Comparison of ENCODE assay signal across 14 cellular contexts in genomic region chr9:35510366-35510744, GRCh38. TPM values are rescaled to one million over a fixed set of nuclear protein-coding genes. Genes with fewer than 3 reads are reported as not detected.
DNase-seq lines count a peak whose midpoint lies in the region; ATAC-seq and TF ChIP-seq lines count a peak whose summit lies in the region.
"Had no signal": no experiment of that assay in that cellular context is flagged by ENCODE, and none has a peak within 500 bp of the region (broad histone marks: within the 10 kb centered on the region; RNA-seq: fewer than 3 reads in every experiment).

No MANE protein-coding gene starts in this region.

- DNase-seq in left ventricle myocardium inferior (no peak), Right ventricle myocardium inferior (ENCODE audit: missing footprints) (no peak), hepatocyte (ENCODE audit: low spot score) (no peak), psoas muscle (no peak), AG08395 (ENCODE audit: low spot score) (no peak), T1000 (lab: John Stamatoyannopoulos, UW) (no peak), SIG-M5 (lab: John Stamatoyannopoulos, UW) (no peak)
- DNase-seq: activated naive CD4-positive, alpha-beta T cell treated with anti-CD3 and anti-CD28 coated beads, Interleukin-2, amount 50 U/mL, for 16 hours; DMS 273 treated with DMSO at 0.1 percent for 48 hours; H9; natural killer cell; NCI-H1694 treated with DMSO at 0.1 percent for 48 hours; stimulated activated naive CD4-positive, alpha-beta T cell had no signal

- H2AFZ ChIP-seq in hepatocyte, result no peak overlapping the region

- WGBS in hepatocyte (ENCODE audit: low lambda C conversion rate, missing lambda C conversion rate), result 56% methylated on average over 3 of the region's 3 CpGs
- WGBS in psoas muscle, 3 donors, result 8 to 22% (median 13%) methylated on average over 3 of the region's 3 CpGs

- intact Hi-C loops in left ventricle myocardium inferior (cut with micrococcal nuclease), result no loop called here
- intact Hi-C loops in Right ventricle myocardium inferior (cut with DNase I), result loop anchor here (1.0 to 2.0 kb wide), 2 partner anchors 20 to 28 kb away; partner anchors contain the start of gene RUSC2
- intact Hi-C loops in psoas muscle (cut with DNase I), result loop anchor here in 1 of 2 donors (10.0 kb wide), 1 partner anchor 94 kb away; the partner anchor contains the start of gene TESK1

- H3K9me3 ChIP-seq in left ventricle myocardium inferior (replicated peaks), result no peaks in the 10 kb centered on the region
- H3K9me3 ChIP-seq in hepatocyte (ENCODE audit: low read depth), result no peaks in the 10 kb centered on the region
- H3K9me3 ChIP-seq in psoas muscle, result no peaks in the 10 kb centered on the region

- no peaks in the 10 kb centered on the region for H4K20me1 ChIP-seq in hepatocyte (ENCODE audit: insufficient read depth, poor library complexity, severe bottlenecking)

- no peaks in the 10 kb centered on the region for H3K9me2 ChIP-seq in hepatocyte (replicated peaks; ENCODE audit: insufficient read depth)

- ATAC-seq in Right ventricle myocardium inferior (no peak), psoas muscle (peak in 3 of 4 donors; percentile 3 to 28 (median 15)), HG03135 (IDR thresholded peaks at IDR 0.05; ENCODE audit: unreplicated experiment) (no peak)
- ATAC-seq: natural killer cell had no signal

- H3K27ac ChIP-seq in left ventricle myocardium inferior (replicated peaks) (peak overlapping the region; percentile 90), hepatocyte (peak overlapping the region; percentile 92), psoas muscle (peak overlapping the region; percentile 92)

- peak overlapping the region; percentile 40 for H3K4me2 ChIP-seq in hepatocyte

- H3K36me3 ChIP-seq in left ventricle myocardium inferior, result no peaks in the 10 kb centered on the region
- no peaks in the 10 kb centered on the region for H3K36me3 ChIP-seq in hepatocyte (replicated peaks; ENCODE audit: insufficient read depth, low read depth)
- H3K36me3 ChIP-seq in psoas muscle (ENCODE audit: insufficient read depth in 1 of 2, low read depth in 1 of 2), result no peaks in the 10 kb centered on the region

- H3K27me3 ChIP-seq in left ventricle myocardium inferior (ENCODE audit: low read depth), result no peaks in the 10 kb centered on the region
- no peaks in the 10 kb centered on the region for H3K27me3 ChIP-seq in hepatocyte
- H3K27me3 ChIP-seq in psoas muscle (ENCODE audit: insufficient read depth in 3 of 3, low read length in 2 of 3), result no peaks in the 10 kb centered on the region

- peaks cover 70% of the 10 kb centered on the region for H3K79me2 ChIP-seq in hepatocyte

- no peak for TF ChIP-seq CTCF in left ventricle myocardium inferior (IDR thresholded peaks at IDR 0.05; ENCODE audit: borderline replicate concordance)
- no peak for TF ChIP-seq CTCF in hepatocyte (IDR thresholded peaks at IDR 0.05; ENCODE audit: poor library complexity)
- no peak for TF ChIP-seq CTCF in psoas muscle (IDR thresholded peaks at IDR 0.05)

- peak overlapping the region; percentile 2 for H3K4me3 ChIP-seq in left ventricle myocardium inferior
- no peak overlapping the region for H3K4me3 ChIP-seq in hepatocyte
- no peak overlapping the region for H3K4me3 ChIP-seq in psoas muscle

- H3K4me1 ChIP-seq in left ventricle myocardium inferior, result peaks cover 61% of the 10 kb centered on the region
- peaks cover 16% of the 10 kb centered on the region for H3K4me1 ChIP-seq in hepatocyte (ENCODE audit: insufficient read depth)
- peaks cover 62% of the 10 kb centered on the region for H3K4me1 ChIP-seq in psoas muscle

RNA-seq across cellular contexts. Expression of gene RUSC2, which starts 20.4 kb away (rescaled TPM):
- total RNA-seq in left ventricle myocardium inferior (27.5 TPM), Right ventricle myocardium inferior (25.1 TPM), hepatocyte (12.6 and 17.7 TPM in 2 replicates), psoas muscle (100 to 1,000 TPM in 1 of 4 donors, 10 to 100 TPM in 3; 34.4 to 101 (median 72.1) TPM)
- polyA plus RNA-seq in hepatocyte (16.6 and 17.5 TPM in 2 replicates), psoas muscle (10 to 100 TPM; 37.1 to 53.9 (median 45.7) TPM)

Comparison
In these comparisons a context has a peak if more than half of its experiments do, and no peak if none do; other contexts are left out.
1. ATAC-seq: peak in psoas muscle (3 of 4); none in Right ventricle myocardium inferior (single experiment) and HG03135 (single experiment).
2. Peak in every context shown above with its lines, with median percentiles within 50 percentile points of each other: H3K27ac ChIP-seq.